In the genomic region with DNA sequence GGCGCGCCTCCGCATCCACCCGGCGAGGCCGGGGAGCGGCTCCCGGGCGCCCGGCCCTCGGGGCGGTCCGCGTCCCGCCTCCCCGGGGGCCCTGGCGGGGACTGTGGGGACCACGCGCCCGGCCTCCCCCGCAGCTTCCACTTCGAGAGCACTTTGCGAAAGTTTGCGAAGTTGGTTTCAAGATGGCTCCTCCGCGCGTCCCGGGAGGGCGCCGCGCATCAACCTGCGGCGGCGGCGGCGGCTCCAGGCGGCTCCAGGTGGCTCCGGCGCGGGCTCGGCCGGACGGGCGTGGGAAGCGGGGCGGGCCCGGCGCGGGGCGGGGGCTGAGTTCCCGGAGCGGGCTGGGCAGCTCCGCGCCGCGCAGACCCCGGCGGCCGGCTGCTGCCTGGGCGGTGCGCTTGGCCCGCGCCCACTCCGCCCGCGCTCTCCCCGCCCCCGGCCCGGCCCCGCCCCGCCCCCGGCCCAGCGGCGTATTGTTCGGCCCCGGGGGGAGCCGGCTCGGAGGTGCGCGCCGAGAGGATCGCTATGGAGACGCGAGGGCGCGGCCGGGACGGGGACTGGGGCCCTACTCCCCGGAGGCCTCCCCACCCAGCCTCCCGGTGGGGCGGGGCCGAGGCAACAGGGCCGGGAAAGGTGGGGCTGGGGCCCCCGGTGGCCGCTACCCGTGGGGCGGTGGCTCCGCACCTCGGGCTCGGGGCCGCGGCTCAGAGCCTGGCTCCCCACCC, we compare ENCODE assay signal across 9 cellular contexts. TPM values are rescaled to one million over a fixed set of nuclear protein-coding genes. Genes with fewer than 3 reads are reported as not detected.
DNase-seq lines count a peak whose midpoint lies in the region; ATAC-seq, FAIRE-seq and TF ChIP-seq lines count a peak whose summit lies in the region.
"Had no signal": no experiment of that assay in that cellular context is flagged by ENCODE, and none has a peak within 500 bp of the region (broad histone marks: within the 10 kb centered on the region; RNA-seq: fewer than 3 reads in every experiment).

A gene with protein sequence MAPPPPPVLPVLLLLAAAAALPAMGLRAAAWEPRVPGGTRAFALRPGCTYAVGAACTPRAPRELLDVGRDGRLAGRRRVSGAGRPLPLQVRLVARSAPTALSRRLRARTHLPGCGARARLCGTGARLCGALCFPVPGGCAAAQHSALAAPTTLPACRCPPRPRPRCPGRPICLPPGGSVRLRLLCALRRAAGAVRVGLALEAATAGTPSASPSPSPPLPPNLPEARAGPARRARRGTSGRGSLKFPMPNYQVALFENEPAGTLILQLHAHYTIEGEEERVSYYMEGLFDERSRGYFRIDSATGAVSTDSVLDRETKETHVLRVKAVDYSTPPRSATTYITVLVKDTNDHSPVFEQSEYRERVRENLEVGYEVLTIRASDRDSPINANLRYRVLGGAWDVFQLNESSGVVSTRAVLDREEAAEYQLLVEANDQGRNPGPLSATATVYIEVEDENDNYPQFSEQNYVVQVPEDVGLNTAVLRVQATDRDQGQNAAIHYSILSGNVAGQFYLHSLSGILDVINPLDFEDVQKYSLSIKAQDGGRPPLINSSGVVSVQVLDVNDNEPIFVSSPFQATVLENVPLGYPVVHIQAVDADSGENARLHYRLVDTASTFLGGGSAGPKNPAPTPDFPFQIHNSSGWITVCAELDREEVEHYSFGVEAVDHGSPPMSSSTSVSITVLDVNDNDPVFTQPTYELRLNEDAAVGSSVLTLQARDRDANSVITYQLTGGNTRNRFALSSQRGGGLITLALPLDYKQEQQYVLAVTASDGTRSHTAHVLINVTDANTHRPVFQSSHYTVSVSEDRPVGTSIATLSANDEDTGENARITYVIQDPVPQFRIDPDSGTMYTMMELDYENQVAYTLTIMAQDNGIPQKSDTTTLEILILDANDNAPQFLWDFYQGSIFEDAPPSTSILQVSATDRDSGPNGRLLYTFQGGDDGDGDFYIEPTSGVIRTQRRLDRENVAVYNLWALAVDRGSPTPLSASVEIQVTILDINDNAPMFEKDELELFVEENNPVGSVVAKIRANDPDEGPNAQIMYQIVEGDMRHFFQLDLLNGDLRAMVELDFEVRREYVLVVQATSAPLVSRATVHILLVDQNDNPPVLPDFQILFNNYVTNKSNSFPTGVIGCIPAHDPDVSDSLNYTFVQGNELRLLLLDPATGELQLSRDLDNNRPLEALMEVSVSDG (N-terminal part only) (minus strand): TSS at position 400 of the 725 bp plus-strand sequence. CDS start 450 bp downstream, outside the sequence.

- DNase-seq in CD1c-positive myeloid dendritic cell (ENCODE audit: extremely low spot score) = peak; percentile 62
- peak; percentile 59 for DNase-seq in HTR-8/SVneo (ENCODE audit: insufficient read length, low spot score)
- DNase-seq in right cardiac atrium = peak in 2 of 3 donors; percentile 58 to 67
- no peak for DNase-seq in smooth muscle cell (lab: John Stamatoyannopoulos, UW; ENCODE audit: unreplicated experiment)
- no peak for DNase-seq in midbrain (lab: John Stamatoyannopoulos, UW)
- no peak for DNase-seq in Karpas-422

- peak within 1 kb of the TSS; percentile 30 for H3K27ac Mint-ChIP-seq in activated naive CD4-positive, alpha-beta T cell treated with anti-CD3 and anti-CD28 coated beads, Interleukin-2, amount 50 U/mL, for 24 hours
- H3K27ac Mint-ChIP-seq: natural killer cell treated with Interleukin-12 subunit alpha and Interleukin-12 subunit beta and Interleukin-15 and Interleukin-18, amount 100 ng/mL, for 72 hours had no signal

- H3K27me3 Mint-ChIP-seq in activated naive CD4-positive, alpha-beta T cell treated with anti-CD3 and anti-CD28 coated beads, Interleukin-2, amount 50 U/mL, for 24 hours = peaks cover 19% of the 10 kb centered on the region

- peak; percentile 51 for FAIRE-seq in HTR-8/SVneo (lab: Jason Lieb, UNC)

- H3K36me3 ChIP-seq in smooth muscle cell (ENCODE audit: low read depth) (no peaks in the 10 kb centered on the region), Karpas-422 (ENCODE audit: insufficient read depth, low read length) (no peaks in the 10 kb centered on the region)

- H3K27ac ChIP-seq in right cardiac atrium (ENCODE audit: low read length) (no peak within 1 kb of the TSS), smooth muscle cell (ENCODE audit: low read depth) (peak within 1 kb of the TSS; percentile 36), Karpas-422 (ENCODE audit: low read length) (no peak within 1 kb of the TSS)

- no peaks in the 10 kb centered on the region for H3K27me3 ChIP-seq in right cardiac atrium (ENCODE audit: control insufficient read depth, insufficient read depth)
- peaks cover 4% of the 10 kb centered on the region for H3K27me3 ChIP-seq in smooth muscle cell (ENCODE audit: low read depth)
- no peaks in the 10 kb centered on the region for H3K27me3 ChIP-seq in Karpas-422 (ENCODE audit: low read length)

- H2AFZ ChIP-seq in smooth muscle cell (ENCODE audit: low read depth) (peak within 1 kb of the TSS; percentile 85), Karpas-422 (ENCODE audit: low read length) (no peak within 1 kb of the TSS)

- H3K4me3 ChIP-seq in right cardiac atrium (ENCODE audit: low read length) (peak within 1 kb of the TSS; percentile 55), smooth muscle cell (peak within 1 kb of the TSS; percentile 60), Karpas-422 (ENCODE audit: low read length) (no peak within 1 kb of the TSS)

- WGBS in right cardiac atrium = under 1% methylated on average over 102 of the region's 102 CpGs
- under 1% methylated on average over 29 of the region's 102 CpGs for WGBS in smooth muscle cell (ENCODE audit: low lambda C conversion rate)

- H3K9me3 Mint-ChIP-seq in activated naive CD4-positive, alpha-beta T cell treated with anti-CD3 and anti-CD28 coated beads, Interleukin-2, amount 50 U/mL, for 24 hours = no peaks in the 10 kb centered on the region
- H3K9me3 Mint-ChIP-seq: natural killer cell treated with Interleukin-12 subunit alpha and Interleukin-12 subunit beta and Interleukin-15 and Interleukin-18, amount 100 ng/mL, for 72 hours had no signal

- peak within 1 kb of the TSS; percentile 51 for H3K4me3 Mint-ChIP-seq in activated naive CD4-positive, alpha-beta T cell treated with anti-CD3 and anti-CD28 coated beads, Interleukin-2, amount 50 U/mL, for 24 hours

- H3K9me3 ChIP-seq in right cardiac atrium (ENCODE audit: control insufficient read depth, low read length) (no peaks in the 10 kb centered on the region), smooth muscle cell (replicated peaks; ENCODE audit: low read depth) (no peaks in the 10 kb centered on the region), Karpas-422 (ENCODE audit: low read length) (no peaks in the 10 kb centered on the region)

- H3F3A ChIP-seq in smooth muscle cell (ENCODE audit: low read depth) = no peaks in the 10 kb centered on the region

- H3K4me1 ChIP-seq in right cardiac atrium (ENCODE audit: control insufficient read depth, insufficient read depth, low read length) (no peaks in the 10 kb centered on the region), smooth muscle cell (ENCODE audit: low read depth) (peaks cover 9% of the 10 kb centered on the region), Karpas-422 (ENCODE audit: low read length) (no peaks in the 10 kb centered on the region)

- H3K79me2 ChIP-seq in smooth muscle cell (ENCODE audit: low read depth) (peaks cover 9% of the 10 kb centered on the region), Karpas-422 (ENCODE audit: low read length) (no peaks in the 10 kb centered on the region)

- H3K4me1 Mint-ChIP-seq in activated naive CD4-positive, alpha-beta T cell treated with anti-CD3 and anti-CD28 coated beads, Interleukin-2, amount 50 U/mL, for 24 hours = peaks cover 11% of the 10 kb centered on the region

- intact Hi-C loops in right cardiac atrium (cut with DNase I) = no loop called here

- H3K9ac ChIP-seq in smooth muscle cell (ENCODE audit: low read depth) (peak within 1 kb of the TSS; percentile 54), Karpas-422 (ENCODE audit: low read length) (no peak within 1 kb of the TSS)

- peak within 1 kb of the TSS; percentile 97 for H3K4me2 ChIP-seq in smooth muscle cell
- H3K4me2 ChIP-seq in Karpas-422 (ENCODE audit: low read depth, low read length, poor library complexity, severe bottlenecking) = no peak within 1 kb of the TSS

- no peak for TF ChIP-seq CTCF in smooth muscle cell (IDR thresholded peaks at IDR 0.05; ENCODE audit: borderline replicate concordance, insufficient read depth, poor library complexity, severe bottlenecking)

- ATAC-seq in right cardiac atrium (peak; percentile 28 to 44), GM19023 (IDR thresholded peaks at IDR 0.05; ENCODE audit: unreplicated experiment) (no peak)

- H3K36me3 Mint-ChIP-seq in activated naive CD4-positive, alpha-beta T cell treated with anti-CD3 and anti-CD28 coated beads, Interleukin-2, amount 50 U/mL, for 24 hours = no peaks in the 10 kb centered on the region
- H3K36me3 Mint-ChIP-seq: natural killer cell treated with Interleukin-12 subunit alpha and Interleukin-12 subunit beta and Interleukin-15 and Interleukin-18, amount 100 ng/mL, for 72 hours had no signal

- no peaks in the 10 kb centered on the region for H3K9me2 ChIP-seq in Karpas-422 (replicated peaks; ENCODE audit: insufficient read depth, low read length)

- peaks cover 9% of the 10 kb centered on the region for H4K20me1 ChIP-seq in smooth muscle cell (ENCODE audit: low read depth)
- no peaks in the 10 kb centered on the region for H4K20me1 ChIP-seq in Karpas-422 (ENCODE audit: insufficient read depth, low read depth, low read length)

RNA-seq across cellular contexts. Expression of the gene that starts here (rescaled TPM):
- total RNA-seq in right cardiac atrium = 1 to 10 TPM; 5.5 to 7.9 (median 6.5) TPM
- polyA plus RNA-seq in right cardiac atrium = 5.6 TPM
- total RNA-seq in smooth muscle cell = 15.2 and 17.6 TPM in 2 replicates
- polyA plus RNA-seq in smooth muscle cell = 3.6 and 12.3 TPM in 2 replicates
- total RNA-seq in Karpas-422 (2014; rRNA removed; shearing (Covaris generic); ENCODE audit: low replicate concordance) = 0.11 and 0.51 TPM in 2 replicates

Comparison
In these comparisons a context has a peak if more than half of its experiments do, and no peak if none do; other contexts are left out.
1. DNase-seq: peak in CD1c-positive myeloid dendritic cell (single experiment), HTR-8/SVneo (single experiment) and right cardiac atrium (2 of 3); none in smooth muscle cell (single experiment), midbrain (single experiment) and Karpas-422 (single experiment).